In genomic region chr17:18569359-18569924, GRCh38 we compare ENCODE assay signal across 8 cellular contexts.
DNase-seq lines count a peak whose midpoint lies in the region; ATAC-seq, FAIRE-seq and TF ChIP-seq lines count a peak whose summit lies in the region.
"Not testable (repeated sequence)": the region's sequence is repeated elsewhere in the genome, so short reads cannot be mapped to it uniquely, and the experiment has no call there.

No MANE protein-coding gene starts in this region.

- not testable (repeated sequence) for TF ChIP-seq CTCF in D721Med (IDR thresholded peaks at IDR 0.05; ENCODE audit: insufficient read depth, missing control alignments); WERI-Rb-1 (IDR thresholded peaks at IDR 0.05; ENCODE audit: low read depth, low read length); epithelial cell of esophagus (IDR thresholded peaks at IDR 0.05; ENCODE audit: insufficient read depth, low read depth, low read length, missing control alignments); upper lobe of left lung (IDR thresholded peaks at IDR 0.05)

- H3K4me1 ChIP-seq in iPS-18a (ENCODE audit: control insufficient read depth, low read depth, low read length) (peaks cover 15% of the 10 kb centered on the region), neuron (ENCODE audit: insufficient read depth, low read length) (peaks cover 15% of the 10 kb centered on the region)
- H3K4me1 ChIP-seq in upper lobe of left lung = not testable (repeated sequence)

- H3K36me3 ChIP-seq in WERI-Rb-1; iPS-18a (ENCODE audit: control insufficient read depth, low read depth, low read length); neuron (ENCODE audit: insufficient read depth, low read length); upper lobe of left lung: not testable (repeated sequence)

- peak overlapping the region; percentile 26 for H2AFZ ChIP-seq in neuron (ENCODE audit: low read depth, low read length)

- peak overlapping the region; percentile 36 for H3K4me3 ChIP-seq in WERI-Rb-1 (ENCODE audit: low read depth, low read length)
- H3K4me3 ChIP-seq in epithelial cell of esophagus (ENCODE audit: low read length) = peak overlapping the region; percentile 15
- H3K4me3 ChIP-seq in iPS-18a (ENCODE audit: low read length); upper lobe of left lung: not testable (repeated sequence)
- H3K4me3 ChIP-seq in neuron (ENCODE audit: low read length) = peak overlapping the region; percentile 19

- H3K27ac ChIP-seq in WERI-Rb-1 (peak overlapping the region; percentile 70), iPS-18a (ENCODE audit: low read length) (peak overlapping the region; percentile 45)
- not testable (repeated sequence) for H3K27ac ChIP-seq in upper lobe of left lung

- 10 to 50% methylated on average over 5 to 7 of the region's 10 CpGs for WGBS in upper lobe of left lung, 2 donors

- TF ChIP-seq POLR2A in upper lobe of left lung (IDR thresholded peaks at IDR 0.05) = not testable (repeated sequence)

- H3K9me3 ChIP-seq in WERI-Rb-1 (ENCODE audit: severe bottlenecking); iPS-18a (ENCODE audit: control insufficient read depth, low read depth, low read length); neuron (ENCODE audit: low read length); upper lobe of left lung: not testable (repeated sequence)

- not testable (repeated sequence) for TF ChIP-seq EP300 in upper lobe of left lung (IDR thresholded peaks at IDR 0.05)

- peak; percentile 83 to 85 for ATAC-seq in upper lobe of left lung (ENCODE audit: low FRiP score in 2 of 2)

- peak; percentile 55 for FAIRE-seq in D721Med (lab: Jason Lieb, UNC)

- H3K9ac ChIP-seq in iPS-18a (ENCODE audit: low read length) = not testable (repeated sequence)

- not testable (repeated sequence) for H3K27me3 ChIP-seq in WERI-Rb-1 (ENCODE audit: insufficient read depth, low read depth, severe bottlenecking); iPS-18a (ENCODE audit: control insufficient read depth, insufficient read depth, low read length); neuron (ENCODE audit: insufficient read depth, low read length); upper lobe of left lung

- DNase-seq in D721Med (ENCODE audit: insufficient read length, low spot score) = peak; percentile 4
- peak; percentile 2 for DNase-seq in HS-27A (ENCODE audit: low read depth)
- peak; percentile 16 for DNase-seq in NCI-H2227 treated with DMSO at 0.1 percent for 48 hours (lab: John Stamatoyannopoulos, UW)
- peak; percentile 23 for DNase-seq in WERI-Rb-1
- peak; percentile 10 for DNase-seq in epithelial cell of esophagus (ENCODE audit: low read depth)
- not testable (repeated sequence) for DNase-seq in upper lobe of left lung
